31 cellular contexts compared by ENCODE assay signal in genomic region chr12:1872448-1872847, GRCh38. TPM values are rescaled to one million over a fixed set of nuclear protein-coding genes. Genes with fewer than 3 reads are reported as not detected.
DNase-seq lines count a peak whose midpoint lies in the region; ATAC-seq, FAIRE-seq and TF ChIP-seq lines count a peak whose summit lies in the region.
"Had no signal": no experiment of that assay in that cellular context is flagged by ENCODE, and none has a peak within 500 bp of the region (broad histone marks: within the 10 kb centered on the region; RNA-seq: fewer than 3 reads in every experiment).

No MANE protein-coding gene starts in this region.

- no peak overlapping the region for H3K27ac Mint-ChIP-seq in osteocyte (ENCODE audit: unreplicated experiment)
- no peak overlapping the region for H3K27ac Mint-ChIP-seq in activated CD4-positive, alpha-beta T cell treated with anti-CD3 and anti-CD28 coated beads, Interleukin-2, amount 10 ng/mL, durations not matched to agents 24 days and 14 days
- H3K27ac Mint-ChIP-seq: CD4-positive, alpha-beta T cell had no signal

- no peak for TF ChIP-seq CTCF in right atrium auricular region (IDR thresholded peaks at IDR 0.05)
- no peak for TF ChIP-seq CTCF in heart left ventricle (IDR thresholded peaks at IDR 0.05)
- no peak for TF ChIP-seq CTCF in H1 (IDR thresholded peaks at IDR 0.05; ENCODE audit: control extremely low read depth in 1 of 3, insufficient read depth in 1 of 3, low read depth in 1 of 3, low read length in 3 of 3)
- no peak for TF ChIP-seq CTCF in osteocyte (IDR thresholded peaks at IDR 0.05)
- no peak for TF ChIP-seq CTCF in GM20000 (IDR thresholded peaks at IDR 0.05; ENCODE audit: extremely low read depth, missing control alignments)

- TF ChIP-seq POLR2A in heart left ventricle (IDR thresholded peaks at IDR 0.05) (no peak), H1 (IDR thresholded peaks at IDR 0.05; ENCODE audit: control extremely low read depth in 1 of 2, low read depth in 2 of 2, low read length in 2 of 2) (no peak)

- FAIRE-seq in H1 (lab: Jason Lieb, UNC) = no peak
- FAIRE-seq: A204.1, GM12878 had no signal

- H2AFZ ChIP-seq in H1 (ENCODE audit: low read length) = no peak overlapping the region
- H2AFZ ChIP-seq: PC-9 had no signal

- peak overlapping the region; percentile 30; the same call in 1 of the 2 replicates for H4K8ac ChIP-seq in H1 (ENCODE audit: extremely low read depth, insufficient read depth, low read length)

- no peak overlapping the region for H2BK12ac ChIP-seq in H1 (ENCODE audit: low read depth, low read length)

- H4K5ac ChIP-seq in H1 (ENCODE audit: insufficient read length, low read depth, low read length) = no peak overlapping the region

- intact Hi-C loops in heart left ventricle (cut with DNase I) = no loop called here
- intact Hi-C loops in activated CD4-positive, alpha-beta T cell treated with anti-CD3 and anti-CD28 coated beads, Interleukin-2, amount 10 ng/mL, durations not matched to agents 24 days and 14 days (cut with micrococcal nuclease) = no loop called here

- POLR2A ChIA-PET in H1 (lab: Charles Lee; ENCODE audit: partially characterized antibody) = no interaction called here

- H2BK5ac ChIP-seq in H1 (ENCODE audit: low read depth, low read length) = no peak overlapping the region

- no peak overlapping the region for H3K56ac ChIP-seq in H1 (replicated peaks; ENCODE audit: insufficient read length, low read depth, low read length)

- H3K9ac ChIP-seq in H1 (replicated peaks in 1 of 4; ENCODE audit: extremely low read depth in 1 of 4, low read depth in 3 of 4, low read length in 3 of 4) = no peak overlapping the region
- H3K9ac ChIP-seq: BLaER1 had no signal

- peaks cover 3% of the 10 kb centered on the region; the same call in 1 of the 2 replicates for H3K23me2 ChIP-seq in H1 (ENCODE audit: low read depth, low read length)

- DNase-seq in right atrium auricular region (ENCODE audit: low spot score) (peak; percentile 40), heart left ventricle (no peak), H1 (ENCODE audit: low read depth in 1 of 2, low spot score in 2 of 2) (peak in 1 of 2 experiments; percentile 33), osteocyte (ENCODE audit: extremely low spot score, unreplicated experiment) (peak; percentile 78), NCI-H510A (lab: John Stamatoyannopoulos, UW) (no peak), GM20000 (ENCODE audit: low spot score) (no peak)
- no peak for DNase-seq in activated CD4-positive, alpha-beta T cell treated with anti-CD3 and anti-CD28 coated beads, Interleukin-2, amount 10 ng/mL, durations not matched to agents 24 days and 14 days
- DNase-seq: CD4-positive, alpha-beta T cell; COR-L47; EL; GDM1; GOT3; KBM-7; NCI-H1105 treated with DMSO at 0.1 percent for 48 hours; NCI-H146; NCI-H1930; NCI-H2107; NCI-H526; NCI-H82; NK-92 treated with Interleukin-12 subunit alpha and Interleukin-12 subunit beta, amount 100 ng/mL, for 24 hours; PC-9; SJCRH30 had no signal

- no peak overlapping the region for H4K91ac ChIP-seq in H1 (replicated peaks; ENCODE audit: insufficient read length, low read length)

- no peaks in the 10 kb centered on the region for H3K27me3 ChIP-seq in right atrium auricular region
- H3K27me3 ChIP-seq in heart left ventricle = peaks cover 0 to 9% (median 0%) of the 10 kb centered on the region in 9 donors
- H3K27me3 ChIP-seq in H1 (replicated peaks in 1 of 4; ENCODE audit: control insufficient read depth in 3 of 4, extremely low read depth in 1 of 4, insufficient read depth in 3 of 4, low read length in 3 of 4) = no peaks in the 10 kb centered on the region; a peak in 2 of 7 replicates
- H3K27me3 ChIP-seq: BLaER1, SJCRH30 had no signal

- ATAC-seq in heart left ventricle = no peak
- ATAC-seq: GM12878, HCT116, Right ventricle myocardium inferior had no signal

- no peaks in the 10 kb centered on the region; the same call in 1 of the 2 replicates for H3K79me1 ChIP-seq in H1 (ENCODE audit: low read depth, low read length)

- peaks cover 9% of the 10 kb centered on the region for H3K9me3 Mint-ChIP-seq in osteocyte (ENCODE audit: unreplicated experiment)
- H3K9me3 Mint-ChIP-seq in activated CD4-positive, alpha-beta T cell treated with anti-CD3 and anti-CD28 coated beads, Interleukin-2, amount 10 ng/mL, durations not matched to agents 24 days and 14 days = peaks cover 11% of the 10 kb centered on the region

- peaks cover 0 to 3% of the 10 kb centered on the region in 2 experiments for H4K20me1 ChIP-seq in H1 (replicated peaks in 1 of 2; ENCODE audit: control insufficient read depth in 1 of 2, insufficient read depth in 2 of 2, low read length in 2 of 2)
- H4K20me1 ChIP-seq: BLaER1 had no signal

- no peaks in the 10 kb centered on the region for H3K79me2 ChIP-seq in H1 (ENCODE audit: control insufficient read depth in 1 of 2, insufficient read depth in 2 of 2, low read length in 2 of 2)

- no peak overlapping the region for H2AK5ac ChIP-seq in H1 (ENCODE audit: low read depth, low read length)

- peaks cover 75% of the 10 kb centered on the region for H3K27me3 Mint-ChIP-seq in osteocyte (ENCODE audit: unreplicated experiment)
- H3K27me3 Mint-ChIP-seq in activated CD4-positive, alpha-beta T cell treated with anti-CD3 and anti-CD28 coated beads, Interleukin-2, amount 10 ng/mL, durations not matched to agents 24 days and 14 days = peaks cover 10% of the 10 kb centered on the region

- H3K27ac ChIP-seq in right atrium auricular region (no peak overlapping the region), heart left ventricle (no peak overlapping the region), H1 (ENCODE audit: low read depth, low read length) (no peak overlapping the region)
- H3K27ac ChIP-seq: BLaER1, PC-9, SJCRH30 had no signal

- no peak overlapping the region for H2BK20ac ChIP-seq in H1 (ENCODE audit: low read length)

- CTCF ChIA-PET in H1 (lab: Charles Lee; ENCODE audit: partially characterized antibody) = interaction anchor here (0.9 to 1.0 kb wide), 2 partner anchors 67 to 219 kb away, joined by 3 read pairs; no protein-coding TSS in a partner anchor

- H2BK120ac ChIP-seq in H1 (replicated peaks; ENCODE audit: low read depth, low read length) = no peak overlapping the region

- no peak overlapping the region for H2BK15ac ChIP-seq in H1 (ENCODE audit: low read length)

- H3K4me3 Mint-ChIP-seq in osteocyte (ENCODE audit: unreplicated experiment) = no peak overlapping the region
- H3K4me3 Mint-ChIP-seq in activated CD4-positive, alpha-beta T cell treated with anti-CD3 and anti-CD28 coated beads, Interleukin-2, amount 10 ng/mL, durations not matched to agents 24 days and 14 days = no peak overlapping the region
- H3K4me3 Mint-ChIP-seq: CD4-positive, alpha-beta T cell had no signal

- H3K14ac ChIP-seq in H1 (ENCODE audit: insufficient read length) = no peak overlapping the region

- no peak overlapping the region for H3K4me2 ChIP-seq in H1 (ENCODE audit: insufficient read depth in 1 of 2, low read depth in 2 of 2, low read length in 2 of 2)
- H3K4me2 ChIP-seq: BLaER1, PC-9 had no signal

- H3K4ac ChIP-seq in H1 (replicated peaks; ENCODE audit: insufficient read length, low read depth, low read length) = no peak overlapping the region

- no peaks in the 10 kb centered on the region for H3K36me3 Mint-ChIP-seq in osteocyte (ENCODE audit: unreplicated experiment)
- H3K36me3 Mint-ChIP-seq in activated CD4-positive, alpha-beta T cell treated with anti-CD3 and anti-CD28 coated beads, Interleukin-2, amount 10 ng/mL, durations not matched to agents 24 days and 14 days (ENCODE audit: low read depth) = no peaks in the 10 kb centered on the region

- H3K4me1 Mint-ChIP-seq in osteocyte (ENCODE audit: unreplicated experiment) = no peaks in the 10 kb centered on the region
- H3K4me1 Mint-ChIP-seq in activated CD4-positive, alpha-beta T cell treated with anti-CD3 and anti-CD28 coated beads, Interleukin-2, amount 10 ng/mL, durations not matched to agents 24 days and 14 days = no peaks in the 10 kb centered on the region

- TF ChIP-seq EP300 in H1 (IDR thresholded peaks at IDR 0.05; ENCODE audit: borderline replicate concordance in 1 of 2, low read depth in 2 of 2, low read length in 2 of 2) = no peak

- 81 to 92% (median 88%) methylated on average over 7 of the region's 7 CpGs for WGBS in heart left ventricle, 4 donors
- 88% methylated on average over 7 of the region's 7 CpGs; no CpG with 5 or more reads in 1 of the 2 experiments for WGBS in H1 (ENCODE audit: extremely low coverage in 1 of 2, insufficient coverage in 1 of 2, insufficient read length in 1 of 2, insufficient replicate concordance in 2 of 2, low coverage in 1 of 2, low lambda C conversion rate in 2 of 2, missing lambda C conversion rate in 1 of 2), 2 experiments

- H3K36me3 ChIP-seq in right atrium auricular region = no peaks in the 10 kb centered on the region
- H3K36me3 ChIP-seq in heart left ventricle = no peaks in the 10 kb centered on the region
- H3K36me3 ChIP-seq in H1 (ENCODE audit: control insufficient read depth in 2 of 4, insufficient read depth in 4 of 4, low read length in 3 of 4) = no peaks in the 10 kb centered on the region
- H3K36me3 ChIP-seq: SJCRH30 had no signal

- H3K9me3 ChIP-seq in right atrium auricular region (peaks cover 0 to 19% of the 10 kb centered on the region in 2 donors), heart left ventricle (peaks cover 0 to 7% (median 0%) of the 10 kb centered on the region in 12 donors), H1 (ENCODE audit: insufficient read depth in 2 of 2, low read depth in 1 of 2, low read length in 1 of 2) (peaks cover 0 to 2% of the 10 kb centered on the region in 2 experiments; a peak in 1 of 4 replicates)
- H3K9me3 ChIP-seq: SJCRH30 had no signal

- no peak overlapping the region for H3K23ac ChIP-seq in H1 (ENCODE audit: insufficient read length)

- no peak for TF ChIP-seq RAD21 in H1 (IDR thresholded peaks at IDR 0.05 in 1 of 2, conservative IDR thresholded peaks at IDR 0.05 in 1 of 2; ENCODE audit: low read depth in 2 of 2, low read length in 2 of 2)

- H3K4me3 ChIP-seq in right atrium auricular region (no peak overlapping the region), heart left ventricle (no peak overlapping the region), H1 (ENCODE audit: extremely low read depth in 1 of 4, insufficient read depth in 2 of 4, low read depth in 3 of 4, low read length in 4 of 4) (no peak overlapping the region)
- H3K4me3 ChIP-seq: BLaER1, GM12878, PC-9, SJCRH30 had no signal

- H3K4me1 ChIP-seq in right atrium auricular region = no peaks in the 10 kb centered on the region
- no peaks in the 10 kb centered on the region for H3K4me1 ChIP-seq in heart left ventricle
- peaks cover 0 to 5% (median under 1%) of the 10 kb centered on the region in 4 experiments; a peak in 3 of 7 replicates for H3K4me1 ChIP-seq in H1 (replicated peaks in 1 of 4; ENCODE audit: control insufficient read depth in 3 of 4, insufficient read depth in 4 of 4, low read length in 3 of 4)
- H3K4me1 ChIP-seq: BLaER1, SJCRH30 had no signal

- H3K18ac ChIP-seq in H1 (ENCODE audit: extremely low read depth, low read length) = no peak overlapping the region

RNA-seq across cellular contexts. Expression of gene CACNA2D4, which starts 46.0 kb away (rescaled TPM):
- total RNA-seq in right atrium auricular region = 1 to 10 TPM; 1.6 to 4.1 TPM
- 1 to 10 TPM in 5 of 9 donors, under 1 TPM in 4; 0.10 to 9.0 (median 1.2) TPM for total RNA-seq in heart left ventricle
- 1 to 10 TPM in 1 of 2 donors, under 1 TPM in 1; 0.69 to 1.8 TPM for polyA plus RNA-seq in heart left ventricle
- 0.88 TPM in 1 of 2 replicates, not detected in the other for total RNA-seq in H1 (2021; fragmentation: NEBNext Ultra II Directional; extraction: Animal tissue kit (Norgen Biotek cat#: 25700))
- polyA plus RNA-seq in H1 (2011; rRNA removed) = 0.44 and 0.60 TPM in 2 replicates
- polyA plus RNA-seq in H1 (2011; cell fraction: cytosol; rRNA removed) = 0.94 TPM
- polyA plus RNA-seq in H1 (2011; cell fraction: nucleus; rRNA removed) = 2.4 TPM
- polyA plus RNA-seq in H1 (2012, experiment 1 of 2) = 0.25 to 0.76 TPM (median 0.49 TPM) in 4 replicates
- polyA plus RNA-seq in H1 (2012, experiment 2 of 2) = not detected
- 0.12 TPM for polyA plus RNA-seq in H1 (2013, experiment 1 of 2)
- 0.04 TPM for polyA plus RNA-seq in H1 (2013, experiment 2 of 2)
- polyA minus RNA-seq in H1 (2011; rRNA and poly(A)+ RNA removed) = 0.54 and 1.3 TPM in 2 replicates
- not detected for polyA minus RNA-seq in H1 (2011; cell fraction: cytosol; rRNA and poly(A)+ RNA removed)
- polyA minus RNA-seq in H1 (2011; cell fraction: nucleus; rRNA and poly(A)+ RNA removed) = 3.4 TPM
- total RNA-seq in osteocyte = not detected in 2 replicates
- total RNA-seq in activated CD4-positive, alpha-beta T cell treated with anti-CD3 and anti-CD28 coated beads, Interleukin-2, amount 10 ng/mL, durations not matched to agents 24 days and 14 days = 6.3 and 6.8 TPM in 2 replicates
- total RNA-seq: LHCN-M2, MCF 10A, PC-9 had no signal

RNA-seq across cellular contexts. Expression of gene LRTM2, which starts 52.1 kb away (rescaled TPM):
- total RNA-seq in right atrium auricular region (not detected), heart left ventricle (not detected), osteocyte (not detected in 2 replicates)
- polyA plus RNA-seq in heart left ventricle (not detected), H1 (2011; rRNA removed) (0.05 and 0.06 TPM in 2 replicates)
- total RNA-seq in H1 (2021; fragmentation: NEBNext Ultra II Directional; extraction: Animal tissue kit (Norgen Biotek cat#: 25700)) = not detected in 2 replicates
- polyA plus RNA-seq in H1 (2011; cell fraction: cytosol; rRNA removed) = 0.26 TPM
- 0.46 TPM for polyA plus RNA-seq in H1 (2011; cell fraction: nucleus; rRNA removed)
- polyA plus RNA-seq in H1 (2012, experiment 1 of 2) = 0.08 to 0.09 TPM in 2 of 4 replicates, not detected in the others
- not detected for polyA plus RNA-seq in H1 (2012, experiment 2 of 2)
- not detected for polyA plus RNA-seq in H1 (2013, experiment 1 of 2)
- polyA plus RNA-seq in H1 (2013, experiment 2 of 2) = 0.04 TPM
- polyA minus RNA-seq in H1 (2011; rRNA and poly(A)+ RNA removed) = not detected in 2 replicates
- polyA minus RNA-seq in H1 (2011; cell fraction: cytosol; rRNA and poly(A)+ RNA removed) = not detected
- 0.10 TPM for polyA minus RNA-seq in H1 (2011; cell fraction: nucleus; rRNA and poly(A)+ RNA removed)
- 0.05 and 0.16 TPM in 2 replicates for total RNA-seq in activated CD4-positive, alpha-beta T cell treated with anti-CD3 and anti-CD28 coated beads, Interleukin-2, amount 10 ng/mL, durations not matched to agents 24 days and 14 days
- total RNA-seq: GM12878, LHCN-M2, MCF 10A, PC-9, Right ventricle myocardium inferior, RPMI7951, SJCRH30 had no signal
- polyA plus RNA-seq: AG04450 had no signal

Comparison
In these comparisons a context has a peak if more than half of its experiments do, and no peak if none do; other contexts are left out.
1. DNase-seq: peak in right atrium auricular region (single experiment) and osteocyte (single experiment); none in heart left ventricle (0 of 5), NCI-H510A (single experiment), activated CD4-positive, alpha-beta T cell treated with anti-CD3 and anti-CD28 coated beads, Interleukin-2, amount 10 ng/mL, durations not matched to agents 24 days and 14 days (single experiment) and GM20000 (single experiment).